9 cellular contexts compared by ENCODE assay signal in the genomic region with DNA sequence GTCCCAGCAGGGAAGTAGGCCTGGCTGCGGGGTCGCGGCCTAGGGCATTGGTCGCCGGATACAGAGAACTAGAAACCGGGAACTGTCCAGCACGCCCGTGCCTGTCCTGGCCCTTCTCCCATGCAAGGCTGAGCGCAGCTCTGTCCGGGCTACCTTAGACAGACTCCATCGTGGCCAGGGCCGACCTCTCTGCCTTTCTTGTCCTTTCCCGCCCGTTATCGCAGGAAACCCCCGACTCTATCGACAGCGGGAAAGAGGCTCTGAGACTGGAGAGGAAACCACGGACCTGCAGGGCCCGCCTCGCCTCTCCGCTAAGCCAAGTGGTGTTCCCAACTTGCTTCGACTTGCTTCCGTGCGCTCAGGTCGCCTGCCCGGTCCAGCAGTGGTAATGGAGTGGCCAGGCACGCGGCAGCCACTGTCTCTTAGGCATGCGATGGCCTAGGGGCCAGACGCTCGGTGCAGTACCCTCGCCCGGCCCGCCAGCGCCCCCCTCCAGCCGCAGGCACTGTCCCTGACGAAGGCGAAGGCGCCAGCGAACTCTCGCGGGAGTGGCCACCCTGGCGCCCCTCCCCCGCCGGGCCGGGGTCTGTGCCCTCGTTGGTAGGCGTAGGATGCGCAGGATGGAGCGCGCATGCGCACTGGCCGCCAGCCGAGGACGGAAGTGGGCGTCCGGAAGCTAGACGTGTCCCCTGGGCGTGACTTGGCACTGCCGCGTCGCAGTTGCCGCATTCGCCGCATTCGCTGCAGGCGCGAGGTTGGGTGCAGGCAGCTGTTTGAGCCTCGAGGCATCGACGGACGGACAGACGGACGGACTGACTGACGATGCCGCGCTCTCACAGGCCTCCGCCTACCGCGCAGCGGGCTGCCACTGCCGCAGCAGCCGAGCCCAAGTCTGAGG. TPM values are rescaled to one million over a fixed set of nuclear protein-coding genes. Genes with fewer than 3 reads are reported as not detected.
DNase-seq lines count a peak whose midpoint lies in the region; ATAC-seq and TF ChIP-seq lines count a peak whose summit lies in the region.
"Had no signal": no experiment of that assay in that cellular context is flagged by ENCODE, and none has a peak within 500 bp of the region (broad histone marks: within the 10 kb centered on the region; RNA-seq: fewer than 3 reads in every experiment).

No MANE protein-coding gene starts in this region.

- peak overlapping the region in 1 of 2 experiments; percentile 17 for H2BK12ac ChIP-seq in mesenchymal stem cell (ENCODE audit: low read length in 2 of 2)

- no peak overlapping the region for H3K23ac ChIP-seq in mesenchymal stem cell (ENCODE audit: low read length in 2 of 2)

- H2BK120ac ChIP-seq in mesenchymal stem cell (ENCODE audit: low read depth, low read length), result peak overlapping the region; percentile 62

- H3K27ac Mint-ChIP-seq in activated naive CD4-positive, alpha-beta T cell treated with anti-CD3 and anti-CD28 coated beads, Interleukin-2, amount 10 ng/mL, durations not matched to agents 7 days and 5 days, result no peak overlapping the region

- no peaks in the 10 kb centered on the region for H3K9me3 ChIP-seq in esophagus squamous epithelium
- no peaks in the 10 kb centered on the region for H3K9me3 ChIP-seq in mesenchymal stem cell (ENCODE audit: control insufficient read depth, low read length)
- H3K9me3 ChIP-seq in OCI-LY7 (ENCODE audit: low read length), result no peaks in the 10 kb centered on the region

- H4K20me1 ChIP-seq in OCI-LY7 (ENCODE audit: insufficient read depth, low read length), result no peaks in the 10 kb centered on the region

- no peaks in the 10 kb centered on the region for H3K4me1 Mint-ChIP-seq in activated naive CD4-positive, alpha-beta T cell treated with anti-CD3 and anti-CD28 coated beads, Interleukin-2, amount 10 ng/mL, durations not matched to agents 7 days and 5 days

- H3K79me1 ChIP-seq in mesenchymal stem cell (replicated peaks; ENCODE audit: low read length, poor library complexity, severe bottlenecking), result peaks cover 2% of the 10 kb centered on the region

- H3K4me3 ChIP-seq in esophagus squamous epithelium (peak overlapping the region; percentile 15 to 57 (median 35)), mesenchymal stem cell (ENCODE audit: insufficient read depth in 1 of 2, low read depth in 1 of 2, low read length in 2 of 2) (peak overlapping the region; percentile 61 to 66), urinary bladder (ENCODE audit: low read depth, low read length) (peak overlapping the region; percentile 16), OCI-LY7 (ENCODE audit: low read depth, low read length, poor library complexity, severe bottlenecking) (no peak overlapping the region)

- H3K4me1 ChIP-seq in esophagus squamous epithelium (peaks cover 0 to 13% (median 0%) of the 10 kb centered on the region in 3 donors), mesenchymal stem cell (ENCODE audit: control insufficient read depth, insufficient read depth, low read depth, low read length) (peaks cover 7% of the 10 kb centered on the region), urinary bladder (ENCODE audit: insufficient read depth) (no peaks in the 10 kb centered on the region), OCI-LY7 (ENCODE audit: insufficient read depth, low read length, poor library complexity, severe bottlenecking) (no peaks in the 10 kb centered on the region)

- CTCF ChIA-PET in activated naive CD4-positive, alpha-beta T cell treated with anti-CD3 and anti-CD28 coated beads, Interleukin-2, amount 10 ng/mL, durations not matched to agents 7 days and 5 days (lab: Charles Lee), result no interaction called here
- CTCF ChIA-PET in OCI-LY7 (lab: Charles Lee; ENCODE audit: unreplicated experiment), result no interaction called here

- intact Hi-C loops in esophagus squamous epithelium (cut with DNase I), result no loop called here
- intact Hi-C loops in OCI-LY7 (cut with micrococcal nuclease; ENCODE audit: unreplicated experiment), result no loop called here

- H4K8ac ChIP-seq in mesenchymal stem cell (ENCODE audit: low read length), result peak overlapping the region; percentile 85

- DNase-seq in activated naive CD4-positive, alpha-beta T cell treated with anti-CD3 and anti-CD28 coated beads, Interleukin-2, amount 10 ng/mL, durations not matched to agents 7 days and 5 days, result peak; percentile 27
- no peak for DNase-seq in activated naive CD4-positive, alpha-beta T cell treated with Interleukin-2 at 50 U/mL for 16 hours
- DNase-seq in esophagus squamous epithelium (lab: John Stamatoyannopoulos, UW) (no peak), mesenchymal stem cell (peak; percentile 84), OCI-LY7 (ENCODE audit: low spot score) (no peak)
- DNase-seq: stimulated activated naive B cell treated with anti-CD40 and anti-IgM and Interleukin-4, amounts not matched to agents 10 μg/mL and 1 μg/mL and 100 μg/mL, for 72 hours had no signal

- H3K14ac ChIP-seq in mesenchymal stem cell (ENCODE audit: low read length in 2 of 2), result peak overlapping the region in 1 of 2 experiments; percentile 68

- H3K4me2 ChIP-seq in mesenchymal stem cell (ENCODE audit: low read length, poor library complexity, severe bottlenecking), result peak overlapping the region; percentile 69
- no peak overlapping the region for H3K4me2 ChIP-seq in OCI-LY7 (ENCODE audit: low read length)

- no peaks in the 10 kb centered on the region for H3K9me3 Mint-ChIP-seq in activated naive CD4-positive, alpha-beta T cell treated with anti-CD3 and anti-CD28 coated beads, Interleukin-2, amount 10 ng/mL, durations not matched to agents 7 days and 5 days
- H3K9me3 Mint-ChIP-seq: stimulated activated naive B cell treated with anti-CD40 and anti-IgM and Interleukin-4, amounts not matched to agents 10 μg/mL and 1 μg/mL and 100 μg/mL, for 72 hours had no signal

- H3K79me2 ChIP-seq in OCI-LY7 (ENCODE audit: insufficient read depth, low read depth, low read length), result no peaks in the 10 kb centered on the region

- H3K18ac ChIP-seq in mesenchymal stem cell (ENCODE audit: low read depth in 1 of 2, low read length in 2 of 2), result peak overlapping the region; percentile 83 to 89

- H2BK15ac ChIP-seq in mesenchymal stem cell (ENCODE audit: low read depth, poor library complexity, severe bottlenecking), result peak overlapping the region; percentile 38

- TF ChIP-seq POLR2A in esophagus squamous epithelium (IDR thresholded peaks at IDR 0.05), result no peak

- peaks cover 6% of the 10 kb centered on the region for H3K36me3 Mint-ChIP-seq in activated naive CD4-positive, alpha-beta T cell treated with anti-CD3 and anti-CD28 coated beads, Interleukin-2, amount 10 ng/mL, durations not matched to agents 7 days and 5 days

- H3K9me2 ChIP-seq in OCI-LY7 (ENCODE audit: insufficient read depth, low read length), result no peaks in the 10 kb centered on the region

- POLR2A ChIA-PET in OCI-LY7 (lab: Charles Lee), result no interaction called here

- no peaks in the 10 kb centered on the region for H3K27me3 Mint-ChIP-seq in activated naive CD4-positive, alpha-beta T cell treated with anti-CD3 and anti-CD28 coated beads, Interleukin-2, amount 10 ng/mL, durations not matched to agents 7 days and 5 days
- H3K27me3 Mint-ChIP-seq: stimulated activated naive B cell treated with anti-CD40 and anti-IgM and Interleukin-4, amounts not matched to agents 10 μg/mL and 1 μg/mL and 100 μg/mL, for 72 hours had no signal

- H2AFZ ChIP-seq in mesenchymal stem cell (ENCODE audit: low read depth, low read length), result peak overlapping the region; percentile 3
- H2AFZ ChIP-seq in OCI-LY7 (ENCODE audit: low read length), result no peak overlapping the region

- no peak overlapping the region for H2BK5ac ChIP-seq in mesenchymal stem cell (ENCODE audit: low read depth, low read length, poor library complexity, severe bottlenecking)

- no peak overlapping the region for H4K91ac ChIP-seq in mesenchymal stem cell (ENCODE audit: low read length)

- H2AK5ac ChIP-seq in mesenchymal stem cell (ENCODE audit: low read length, severe bottlenecking), result no peak overlapping the region

- TF ChIP-seq CTCF in esophagus squamous epithelium (IDR thresholded peaks at IDR 0.05) (no peak), OCI-LY7 (conservative IDR thresholded peaks at IDR 0.05; ENCODE audit: low read length) (no peak)

- BruUV-seq in OCI-LY7 (replicated peaks; lab: Mats Ljungman, UMichigan), result no TSS peak

- H3K27ac ChIP-seq in esophagus squamous epithelium (peak overlapping the region in 1 of 4 donors; percentile 19), mesenchymal stem cell (ENCODE audit: low read length, poor library complexity, severe bottlenecking) (no peak overlapping the region), urinary bladder (ENCODE audit: low read depth) (no peak overlapping the region), OCI-LY7 (ENCODE audit: low read depth, low read length, poor library complexity, severe bottlenecking) (no peak overlapping the region)

- WGBS in esophagus squamous epithelium, 2 donors, result 80 to 89% methylated on average over 12 to 25 of the region's 84 CpGs
- whole genome bisulfite sequencing in mesenchymal stem cell, result 31% methylated on average over 84 of the region's 84 CpGs
- WGBS in urinary bladder, result 55% methylated on average over 84 of the region's 84 CpGs

- H3K4me3 Mint-ChIP-seq in activated naive CD4-positive, alpha-beta T cell treated with anti-CD3 and anti-CD28 coated beads, Interleukin-2, amount 10 ng/mL, durations not matched to agents 7 days and 5 days, result no peak overlapping the region
- H3K4me3 Mint-ChIP-seq: stimulated activated naive B cell treated with anti-CD40 and anti-IgM and Interleukin-4, amounts not matched to agents 10 μg/mL and 1 μg/mL and 100 μg/mL, for 72 hours had no signal

- peak overlapping the region in 1 of 2 experiments; percentile 94 for H3K4ac ChIP-seq in mesenchymal stem cell (ENCODE audit: low read depth in 1 of 2, low read length in 2 of 2)

- H3K27me3 ChIP-seq in esophagus squamous epithelium (no peaks in the 10 kb centered on the region), mesenchymal stem cell (ENCODE audit: control insufficient read depth in 1 of 2, insufficient read depth in 1 of 2, low read length in 2 of 2) (no peaks in the 10 kb centered on the region)

- H3K9ac ChIP-seq in mesenchymal stem cell (ENCODE audit: low read length), result peak overlapping the region; percentile 28

- ATAC-seq in HG03139 (IDR thresholded peaks at IDR 0.05; ENCODE audit: unreplicated experiment), result no peak
- ATAC-seq in GM21529 (IDR thresholded peaks at IDR 0.05; ENCODE audit: unreplicated experiment), result no peak

- H3K36me3 ChIP-seq in esophagus squamous epithelium (peaks cover 0 to 53% (median 0%) of the 10 kb centered on the region in 3 donors), mesenchymal stem cell (ENCODE audit: control insufficient read depth in 1 of 2, insufficient read depth in 2 of 2, low read depth in 1 of 2, low read length in 2 of 2) (peaks cover 12 to 15% of the 10 kb centered on the region in 2 experiments), urinary bladder (ENCODE audit: insufficient read depth) (no peaks in the 10 kb centered on the region), OCI-LY7 (ENCODE audit: insufficient read depth, low read length) (no peaks in the 10 kb centered on the region)

RNA-seq across cellular contexts. Expression of gene MCMBP, which starts 54.4 kb away (rescaled TPM):
- total RNA-seq in esophagus squamous epithelium, result 10 to 100 TPM; 24.2 to 54.9 (median 41.8) TPM
- 28.6 TPM for polyA plus RNA-seq in mesenchymal stem cell (2013, experiment 1 of 2)
- 29.4 TPM for polyA plus RNA-seq in mesenchymal stem cell (2013, experiment 2 of 2)
- total RNA-seq in urinary bladder, result 60.9 TPM
- 44.9 TPM for polyA plus RNA-seq in urinary bladder
- total RNA-seq in OCI-LY7 (2014; rRNA removed; shearing (Covaris generic)), result 49.9 and 53.8 TPM in 2 replicates
- total RNA-seq in OCI-LY7 (2022), result 77.5 and 78.1 TPM in 2 replicates

Comparison
In these comparisons a context has a peak if more than half of its experiments do, and no peak if none do; other contexts are left out.
1. DNase-seq: peak in activated naive CD4-positive, alpha-beta T cell treated with anti-CD3 and anti-CD28 coated beads, Interleukin-2, amount 10 ng/mL, durations not matched to agents 7 days and 5 days (single experiment) and mesenchymal stem cell (single experiment); none in activated naive CD4-positive, alpha-beta T cell treated with Interleukin-2 at 50 U/mL for 16 hours (single experiment), esophagus squamous epithelium (single experiment) and OCI-LY7 (single experiment).